Comparison of ENCODE assay signal across 8 cellular contexts in genomic region chr3:69410301-69410700, GRCh38. TPM values are rescaled to one million over a fixed set of nuclear protein-coding genes. Genes with fewer than 3 reads are reported as not detected.
DNase-seq lines count a peak whose midpoint lies in the region; ATAC-seq and TF ChIP-seq lines count a peak whose summit lies in the region.

No MANE protein-coding gene starts in this region.

- no peak overlapping the region for H3K4me3 ChIP-seq in gastroesophageal sphincter
- H3K4me3 ChIP-seq in vagina = no peak overlapping the region

- no peak for TF ChIP-seq EP300 in gastroesophageal sphincter (IDR thresholded peaks at IDR 0.05)

- H3K4me1 ChIP-seq in gastroesophageal sphincter (peaks cover 0 to 6% (median 0%) of the 10 kb centered on the region in 3 donors), vagina (peaks cover 9% of the 10 kb centered on the region)

- H3K36me3 ChIP-seq in gastroesophageal sphincter (no peaks in the 10 kb centered on the region), vagina (no peaks in the 10 kb centered on the region)

- peak; percentile 31 for DNase-seq in DMS114 treated with DMSO at 0.1 percent for 48 hours (lab: John Stamatoyannopoulos, UW; ENCODE audit: unreplicated experiment)
- peak; percentile 10 for DNase-seq in SHP77 treated with DMSO at 0.1 percent for 48 hours (lab: John Stamatoyannopoulos, UW)
- DNase-seq in activated T-helper 9 cell treated with anti-CD3 and anti-CD28 coated beads, Interleukin-2, amount 50 U/mL, for 16 hours (ENCODE audit: low read depth) = peak; percentile 32
- peak in 8 of 10 donors; percentile 43 to 92 (median 76) for DNase-seq in posterior cingulate gyrus
- no peak for DNase-seq in vagina (ENCODE audit: extremely low spot score in 2 of 2)

- H3K27me3 ChIP-seq in gastroesophageal sphincter = no peaks in the 10 kb centered on the region
- no peaks in the 10 kb centered on the region for H3K27me3 ChIP-seq in vagina

- H3K9me3 ChIP-seq in gastroesophageal sphincter = peaks cover 0 to 3% (median 0%) of the 10 kb centered on the region in 3 donors
- H3K9me3 ChIP-seq in vagina = peaks cover 2% of the 10 kb centered on the region

- ATAC-seq in GM21360 (IDR thresholded peaks at IDR 0.05; ENCODE audit: unreplicated experiment) (peak; percentile 98), HG03575 (IDR thresholded peaks at IDR 0.05; ENCODE audit: extremely low read depth, insufficient number of reproducible peaks, low FRiP score, unreplicated experiment) (peak; percentile 94), gastroesophageal sphincter (peak; percentile 73)

- intact Hi-C loops in posterior cingulate gyrus (cut with DNase I) = no loop called here
- intact Hi-C loops in vagina (cut with DNase I) = no loop called here

- H3K27ac ChIP-seq in gastroesophageal sphincter (peak overlapping the region in 2 of 4 donors; percentile 14 to 44), vagina (no peak overlapping the region)

- TF ChIP-seq CTCF in gastroesophageal sphincter (IDR thresholded peaks at IDR 0.05) (peak; percentile 68 to 78 (median 72)), vagina (IDR thresholded peaks at IDR 0.05) (peak; percentile 17 to 55 (median 41))

- WGBS in gastroesophageal sphincter (ENCODE audit: low coverage in 1 of 2), 2 donors = 16 to 26% methylated on average over 8 of the region's 8 CpGs

- TF ChIP-seq POLR2A in gastroesophageal sphincter (IDR thresholded peaks at IDR 0.05) = no peak
- no peak for TF ChIP-seq POLR2A in vagina (IDR thresholded peaks at IDR 0.05)

RNA-seq across cellular contexts. Expression of gene FRMD4B, which starts 24.4 kb away (rescaled TPM):
- total RNA-seq in gastroesophageal sphincter (10 to 100 TPM in 3 of 4 donors, 1 to 10 TPM in 1; 7.1 to 22.3 (median 19.8) TPM), vagina (53.5 TPM)

Comparison
In these comparisons a context has a peak if more than half of its experiments do, and no peak if none do; other contexts are left out.
1. DNase-seq: peak in DMS114 treated with DMSO at 0.1 percent for 48 hours (single experiment), SHP77 treated with DMSO at 0.1 percent for 48 hours (single experiment), activated T-helper 9 cell treated with anti-CD3 and anti-CD28 coated beads, Interleukin-2, amount 50 U/mL, for 16 hours (single experiment) and posterior cingulate gyrus (8 of 10); none in vagina (0 of 2).
2. Peak in every context shown above with its lines, with median percentiles within 50 percentile points of each other: ATAC-seq.